In the genomic region with DNA sequence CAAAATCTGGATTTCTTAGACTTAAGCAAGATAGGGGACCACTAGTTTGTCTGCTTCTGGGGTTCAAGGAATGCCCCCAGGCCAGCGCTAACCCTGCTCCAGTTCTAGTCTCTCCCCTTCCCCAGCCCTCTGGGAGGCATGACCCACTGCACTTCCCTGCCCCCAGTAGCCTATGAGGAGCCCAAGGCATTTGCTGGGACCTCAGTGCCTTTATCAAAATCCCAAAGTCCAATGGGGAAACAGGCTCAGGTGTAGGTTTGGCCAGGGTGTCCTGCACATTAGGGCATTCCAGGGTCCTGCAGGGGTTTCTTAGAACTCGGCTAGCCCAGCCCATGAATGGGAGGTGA, we compare ENCODE assay signal across 8 cellular contexts. TPM values are rescaled to one million over a fixed set of nuclear protein-coding genes. Genes with fewer than 3 reads are reported as not detected.
DNase-seq lines count a peak whose midpoint lies in the region; ATAC-seq and TF ChIP-seq lines count a peak whose summit lies in the region.

No MANE protein-coding gene starts in this region.

- no peak for ATAC-seq in HG02885 (IDR thresholded peaks at IDR 0.05; ENCODE audit: poor library complexity, unreplicated experiment)
- ATAC-seq in GM18867 (IDR thresholded peaks at IDR 0.05; ENCODE audit: unreplicated experiment) = no peak

- H3K9ac ChIP-seq in ES-I3 (ENCODE audit: low read depth, low read length) = peak overlapping the region; percentile 79; the same call in 1 of the 2 replicates
- H3K9ac ChIP-seq in fibroblast of lung (ENCODE audit: insufficient read depth, low read length) = peak overlapping the region; percentile 49
- H3K9ac ChIP-seq in rectal smooth muscle tissue (ENCODE audit: low read length) = peak overlapping the region; percentile 34

- H3K4me3 ChIP-seq in WI38 (ENCODE audit: low read depth, low read length) (peak overlapping the region; percentile 87), fibroblast of lung (replicated peaks in 1 of 4; ENCODE audit: control extremely low read depth in 1 of 4, insufficient read depth in 1 of 4, low read depth in 3 of 4, low read length in 4 of 4) (peak overlapping the region; percentile 14 to 84 (median 64)), rectal smooth muscle tissue (ENCODE audit: low read length) (peak overlapping the region; percentile 90)

- TF ChIP-seq CTCF in WI38 (IDR thresholded peaks at IDR 0.05; ENCODE audit: low read depth, low read length) (no peak), fibroblast of lung (conservative IDR thresholded peaks at IDR 0.05 in 1 of 2, IDR thresholded peaks at IDR 0.05 in 1 of 2; ENCODE audit: low read depth in 1 of 2, low read length in 2 of 2) (no peak)

- H3K4me2 ChIP-seq in fibroblast of lung (ENCODE audit: extremely low read depth, insufficient read depth, low read length) = peak overlapping the region; percentile 84

- peaks cover 38% of the 10 kb centered on the region for H3K79me2 ChIP-seq in fibroblast of lung (ENCODE audit: control insufficient read depth, insufficient read depth, low read length)

- no peaks in the 10 kb centered on the region for H3K27me3 ChIP-seq in fibroblast of lung (ENCODE audit: control insufficient read depth, insufficient read depth, low read length)
- no peaks in the 10 kb centered on the region for H3K27me3 ChIP-seq in rectal smooth muscle tissue (ENCODE audit: control insufficient read depth, insufficient read depth, low read length)

- H3K27ac ChIP-seq in fibroblast of lung (ENCODE audit: insufficient read depth, low read length) = peak overlapping the region; percentile 93
- peak overlapping the region; percentile 97 for H3K27ac ChIP-seq in rectal smooth muscle tissue (ENCODE audit: low read depth, low read length)

- H4K20me1 ChIP-seq in fibroblast of lung (ENCODE audit: control insufficient read depth, extremely low read depth, insufficient read depth, low read length) = no peaks in the 10 kb centered on the region

- H2AFZ ChIP-seq in fibroblast of lung (ENCODE audit: low read length) = no peak overlapping the region

- DNase-seq in fibroblast of lung (ENCODE audit: low read depth in 2 of 2) = no peak
- no peak for DNase-seq in AG08395 (ENCODE audit: low spot score)
- no peak for DNase-seq in activated gamma-delta T cell (lab: John Stamatoyannopoulos, UW)

- H3K4me1 ChIP-seq in ES-I3 (ENCODE audit: insufficient read depth, low read length) (peaks cover 26% of the 10 kb centered on the region), fibroblast of lung (ENCODE audit: control insufficient read depth, extremely low read depth, insufficient read depth, low read length) (peaks cover 10% of the 10 kb centered on the region), rectal smooth muscle tissue (ENCODE audit: control insufficient read depth, insufficient read depth, low read length) (peaks cover 27% of the 10 kb centered on the region)

- H3K36me3 ChIP-seq in ES-I3 (ENCODE audit: insufficient read depth, low read length) = no peaks in the 10 kb centered on the region
- H3K36me3 ChIP-seq in fibroblast of lung (ENCODE audit: control insufficient read depth, insufficient read depth, low read length) = no peaks in the 10 kb centered on the region
- no peaks in the 10 kb centered on the region for H3K36me3 ChIP-seq in rectal smooth muscle tissue (ENCODE audit: control insufficient read depth, insufficient read depth, low read length)

- H3K9me3 ChIP-seq in ES-I3 (ENCODE audit: control insufficient read depth, insufficient read depth, low read length) = no peaks in the 10 kb centered on the region
- H3K9me3 ChIP-seq in fibroblast of lung (ENCODE audit: control insufficient read depth, insufficient read depth, low read depth, low read length) = no peaks in the 10 kb centered on the region

RNA-seq across cellular contexts. Expression of a gene that starts 1.2 kb away (rescaled TPM):
- 21.1 and 23.6 TPM in 2 replicates for total RNA-seq in fibroblast of lung
- polyA plus RNA-seq in fibroblast of lung = 17.1 and 25.5 TPM in 2 replicates
- polyA plus RNA-seq in fibroblast of lung (2012) = 16.8 and 23.5 TPM in 2 replicates
- 57.5 and 131 TPM in 2 replicates for polyA minus RNA-seq in fibroblast of lung (ENCODE audit: low replicate concordance)

RNA-seq across cellular contexts. Expression of a gene that starts 46.4 kb away (rescaled TPM):
- total RNA-seq in fibroblast of lung = 124 and 142 TPM in 2 replicates
- 48.8 and 62.3 TPM in 2 replicates for polyA plus RNA-seq in fibroblast of lung
- polyA plus RNA-seq in fibroblast of lung (2012) = 99.0 and 130 TPM in 2 replicates
- 141 and 163 TPM in 2 replicates for polyA minus RNA-seq in fibroblast of lung (ENCODE audit: low replicate concordance)
